ENCODE assay signal across 9 cellular contexts in the genomic region with DNA sequence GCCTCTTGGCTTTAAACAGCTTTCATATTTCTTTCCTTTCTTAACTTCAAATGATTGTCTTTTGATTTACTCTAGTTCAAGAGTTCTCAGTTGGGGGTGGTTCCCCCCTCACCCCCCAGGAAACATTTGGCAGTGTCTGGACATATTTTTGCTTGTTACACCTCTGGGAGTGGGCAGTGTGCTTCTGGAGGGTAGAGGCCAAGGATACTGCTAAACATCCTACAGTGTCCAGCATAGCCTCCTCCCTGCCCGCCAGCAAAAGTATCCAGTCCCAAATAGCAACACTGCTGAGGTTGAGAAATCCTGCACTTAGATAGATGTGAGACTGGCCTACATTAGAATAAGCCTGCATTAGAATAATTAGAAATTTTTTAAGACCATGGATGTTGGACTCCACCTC. TPM values are rescaled to one million over a fixed set of nuclear protein-coding genes. Genes with fewer than 3 reads are reported as not detected.
DNase-seq lines count a peak whose midpoint lies in the region; ATAC-seq and TF ChIP-seq lines count a peak whose summit lies in the region.
"Had no signal": no experiment of that assay in that cellular context is flagged by ENCODE, and none has a peak within 500 bp of the region (broad histone marks: within the 10 kb centered on the region; RNA-seq: fewer than 3 reads in every experiment).

No MANE protein-coding gene starts in this region.

- ATAC-seq in upper lobe of right lung: no peak

- no peak overlapping the region for H3K27ac Mint-ChIP-seq in MCF 10A (ENCODE audit: low read depth, unreplicated experiment)
- no peak overlapping the region for H3K27ac Mint-ChIP-seq in activated T-helper 1 cell treated with anti-CD3 and anti-CD28 coated beads, Interleukin-12 subunit alpha, Interleukin-12 subunit beta, Interleukin-2, Interleukin-4 antibody, amounts not matched to agents 30 ng/mL and 10 ng/mL and 1 ng/mL, durations not matched to agents 14 hours and 24 hours and 36 hours
- H3K27ac Mint-ChIP-seq in mesothelial cell of epicardium: peak overlapping the region; percentile 83

- CTCF ChIA-PET in MCF 10A (lab: Yijun Ruan, JAX): interaction anchor here (0.5 to 0.6 kb wide), 2 partner anchors 17 to 981 kb away, joined by 3 to 4 read pairs; no protein-coding TSS in a partner anchor

- H3K36me3 Mint-ChIP-seq in MCF 10A (ENCODE audit: insufficient read depth, unreplicated experiment) (peaks cover 33% of the 10 kb centered on the region), mesothelial cell of epicardium (no peaks in the 10 kb centered on the region)
- H3K36me3 Mint-ChIP-seq in activated T-helper 1 cell treated with anti-CD3 and anti-CD28 coated beads, Interleukin-12 subunit alpha, Interleukin-12 subunit beta, Interleukin-2, Interleukin-4 antibody, amounts not matched to agents 30 ng/mL and 10 ng/mL and 1 ng/mL, durations not matched to agents 14 hours and 24 hours and 36 hours (ENCODE audit: low read depth): peaks cover 18% of the 10 kb centered on the region

- POLR2A ChIA-PET in MCF 10A (lab: Yijun Ruan, JAX): interaction anchor here (1.0 to 1.4 kb wide), 2 partner anchors 11 to 15 kb away, joined by 3 read pairs; no protein-coding TSS in a partner anchor

- H3K27ac ChIP-seq in breast epithelium (no peak overlapping the region), upper lobe of right lung (no peak overlapping the region)

- TF ChIP-seq CTCF in MCF 10A (IDR thresholded peaks at IDR 0.05; ENCODE audit: unreplicated experiment) (no peak), breast epithelium (IDR thresholded peaks at IDR 0.05) (no peak), mesothelial cell of epicardium (IDR thresholded peaks at IDR 0.05; ENCODE audit: unreplicated experiment) (no peak), upper lobe of right lung (IDR thresholded peaks at IDR 0.05) (no peak)

- H3K4me3 Mint-ChIP-seq in MCF 10A (ENCODE audit: unreplicated experiment) (peak overlapping the region; percentile 65), mesothelial cell of epicardium (peak overlapping the region; percentile 20)
- H3K4me3 Mint-ChIP-seq in activated T-helper 1 cell treated with anti-CD3 and anti-CD28 coated beads, Interleukin-12 subunit alpha, Interleukin-12 subunit beta, Interleukin-2, Interleukin-4 antibody, amounts not matched to agents 30 ng/mL and 10 ng/mL and 1 ng/mL, durations not matched to agents 14 hours and 24 hours and 36 hours: peak overlapping the region; percentile 62

- BruUV-seq in MCF 10A (replicated peaks; lab: Mats Ljungman, UMichigan): no TSS peak

- H3K27me3 ChIP-seq in breast epithelium (no peaks in the 10 kb centered on the region), upper lobe of right lung (no peaks in the 10 kb centered on the region), MG63 (no peaks in the 10 kb centered on the region)

- intact Hi-C loops in MCF 10A (cut with micrococcal nuclease): loop anchor here (5.0 kb wide), 1 partner anchor 119 kb away; no protein-coding TSS in a partner anchor
- intact Hi-C loops in breast epithelium (cut with DNase I; ENCODE audit: low total_unique reads): no loop called here
- intact Hi-C loops in activated T-helper 1 cell treated with anti-CD3 and anti-CD28 coated beads, Interleukin-12 subunit alpha, Interleukin-12 subunit beta, Interleukin-2, Interleukin-4 antibody, amounts not matched to agents 30 ng/mL and 10 ng/mL and 1 ng/mL, durations not matched to agents 14 hours and 24 hours and 36 hours (cut with micrococcal nuclease): loop anchor here (5.0 to 10.0 kb wide), 6 partner anchors 191 to 1211 kb away; a partner anchor contains a TSS
- intact Hi-C loops in upper lobe of right lung (cut with DNase I): no loop called here

- DNase-seq in MCF 10A (ENCODE audit: unreplicated experiment): no peak
- DNase-seq in breast epithelium (ENCODE audit: low spot score in 2 of 2): no peak
- DNase-seq in activated T-helper 1 cell treated with anti-CD3 and anti-CD28 coated beads, Interleukin-12 subunit alpha, Interleukin-12 subunit beta, Interleukin-2, Interleukin-4 antibody, amounts not matched to agents 30 ng/mL and 10 ng/mL and 1 ng/mL, durations not matched to agents 14 hours and 24 hours and 36 hours (ENCODE audit: low spot score): no peak
- DNase-seq in mesothelial cell of epicardium (ENCODE audit: low spot score in 2 of 2, unreplicated experiment in 2 of 2): no peak
- peak; percentile 7 for DNase-seq in upper lobe of right lung
- DNase-seq in MG63: no peak
- DNase-seq in OCI-M1 (lab: John Stamatoyannopoulos, UW): no peak
- DNase-seq in activated gamma-delta T cell (lab: John Stamatoyannopoulos, UW): no peak
- DNase-seq: stimulated activated CD4-positive, alpha-beta T cell treated with anti-CD3 and anti-CD28 coated beads, Interleukin-15, amount 100 ng/mL, for 24 hours had no signal

- H3K4me1 Mint-ChIP-seq in MCF 10A (ENCODE audit: insufficient read depth, unreplicated experiment) (peaks cover 33% of the 10 kb centered on the region), mesothelial cell of epicardium (peaks cover 52% of the 10 kb centered on the region)
- H3K4me1 Mint-ChIP-seq in activated T-helper 1 cell treated with anti-CD3 and anti-CD28 coated beads, Interleukin-12 subunit alpha, Interleukin-12 subunit beta, Interleukin-2, Interleukin-4 antibody, amounts not matched to agents 30 ng/mL and 10 ng/mL and 1 ng/mL, durations not matched to agents 14 hours and 24 hours and 36 hours (ENCODE audit: low read depth): peaks cover 57% of the 10 kb centered on the region

- no peaks in the 10 kb centered on the region for H3K9me3 Mint-ChIP-seq in MCF 10A (ENCODE audit: unreplicated experiment)
- H3K9me3 Mint-ChIP-seq in activated T-helper 1 cell treated with anti-CD3 and anti-CD28 coated beads, Interleukin-12 subunit alpha, Interleukin-12 subunit beta, Interleukin-2, Interleukin-4 antibody, amounts not matched to agents 30 ng/mL and 10 ng/mL and 1 ng/mL, durations not matched to agents 14 hours and 24 hours and 36 hours: no peaks in the 10 kb centered on the region
- no peaks in the 10 kb centered on the region for H3K9me3 Mint-ChIP-seq in mesothelial cell of epicardium

- no peaks in the 10 kb centered on the region for H3K27me3 Mint-ChIP-seq in MCF 10A (ENCODE audit: insufficient read depth, unreplicated experiment)
- no peaks in the 10 kb centered on the region for H3K27me3 Mint-ChIP-seq in activated T-helper 1 cell treated with anti-CD3 and anti-CD28 coated beads, Interleukin-12 subunit alpha, Interleukin-12 subunit beta, Interleukin-2, Interleukin-4 antibody, amounts not matched to agents 30 ng/mL and 10 ng/mL and 1 ng/mL, durations not matched to agents 14 hours and 24 hours and 36 hours (ENCODE audit: insufficient read depth)
- no peaks in the 10 kb centered on the region for H3K27me3 Mint-ChIP-seq in mesothelial cell of epicardium (ENCODE audit: low read depth)

- H3K4me3 ChIP-seq in breast epithelium (no peak overlapping the region), upper lobe of right lung (no peak overlapping the region), MG63 (no peak overlapping the region)

- H3K9me3 ChIP-seq in breast epithelium: no peaks in the 10 kb centered on the region
- no peaks in the 10 kb centered on the region for H3K9me3 ChIP-seq in upper lobe of right lung
- H3K9me3 ChIP-seq in MG63: no peaks in the 10 kb centered on the region

- no peak for TF ChIP-seq POLR2A in breast epithelium (IDR thresholded peaks at IDR 0.05)

- peaks cover 3 to 19% of the 10 kb centered on the region in 2 donors for H3K4me1 ChIP-seq in breast epithelium
- peaks cover 65% of the 10 kb centered on the region for H3K4me1 ChIP-seq in upper lobe of right lung

- H3K36me3 ChIP-seq in breast epithelium (no peaks in the 10 kb centered on the region), upper lobe of right lung (no peaks in the 10 kb centered on the region), MG63 (peaks cover 33% of the 10 kb centered on the region)

RNA-seq across cellular contexts. Expression of a gene that starts 3.2 kb away (rescaled TPM):
- total RNA-seq in MCF 10A (2022) (87.2 and 95.7 TPM in 2 replicates), breast epithelium (100 to 1,000 TPM; 113 to 227 (median 183) TPM), mesothelial cell of epicardium (133 to 141 TPM (median 137 TPM) in 3 replicates), upper lobe of right lung (93.2 TPM)
- total RNA-seq in activated T-helper 1 cell treated with anti-CD3 and anti-CD28 coated beads, Interleukin-12 subunit alpha, Interleukin-12 subunit beta, Interleukin-2, Interleukin-4 antibody, amounts not matched to agents 30 ng/mL and 10 ng/mL and 1 ng/mL, durations not matched to agents 14 hours and 24 hours and 36 hours: 142 and 157 TPM in 2 replicates
- total RNA-seq in MG63 (2014; rRNA removed; shearing (Covaris generic); ENCODE audit: low replicate concordance): 68.5 and 143 TPM in 2 replicates

Comparison
In these comparisons a context has a peak if more than half of its experiments do, and no peak if none do; other contexts are left out.
1. intact Hi-C loops: an anchor here in MCF 10A (5.0 kb wide) and activated T-helper 1 cell treated with anti-CD3 and anti-CD28 coated beads, Interleukin-12 subunit alpha, Interleukin-12 subunit beta, Interleukin-2, Interleukin-4 antibody, amounts not matched to agents 30 ng/mL and 10 ng/mL and 1 ng/mL, durations not matched to agents 14 hours and 24 hours and 36 hours (5.0 to 10.0 kb wide); none called in breast epithelium and upper lobe of right lung.